7 cellular contexts compared by ENCODE assay signal in the genomic region with DNA sequence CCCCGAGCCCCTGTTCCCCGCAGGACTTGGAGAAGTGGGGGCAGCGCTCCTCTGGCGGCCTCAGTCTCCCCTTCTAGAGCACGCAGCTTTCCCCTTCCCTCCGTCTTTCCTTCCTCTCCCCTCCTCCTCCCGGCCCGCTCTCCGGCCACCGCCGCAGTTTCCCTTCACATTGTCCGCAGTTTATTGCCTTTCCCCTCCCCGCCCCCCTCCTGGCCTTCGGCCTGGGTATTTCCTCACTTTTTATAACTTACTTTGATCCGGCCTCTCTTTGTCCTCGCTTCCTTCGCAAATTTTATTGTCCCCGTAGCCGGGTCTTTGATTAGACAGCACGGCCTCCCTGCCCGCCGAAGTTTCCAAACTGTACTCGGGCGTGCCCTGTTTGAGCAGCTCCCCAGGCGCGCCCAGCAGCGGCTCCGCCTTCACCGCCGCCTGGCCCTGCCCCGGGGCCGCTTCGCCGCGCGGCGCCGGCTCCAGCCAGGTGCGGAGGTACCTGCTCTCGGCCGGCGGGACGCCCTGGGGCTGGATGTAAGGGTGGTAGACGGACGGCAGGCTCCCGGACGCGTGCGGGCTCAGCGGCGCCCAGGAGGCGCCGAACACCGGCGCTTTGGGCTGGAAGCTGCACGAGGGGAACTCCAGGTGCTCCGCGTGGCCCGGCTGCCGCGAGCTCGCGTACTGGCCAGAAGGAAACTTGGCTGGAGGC. TPM values are rescaled to one million over a fixed set of nuclear protein-coding genes. Genes with fewer than 3 reads are reported as not detected.
A peak's percentile ranks its signal among the peaks of the same experiment; 100 is the strongest.
DNase-seq lines count a peak whose midpoint lies in the region; ATAC-seq, FAIRE-seq and TF ChIP-seq lines count a peak whose summit lies in the region.
"Had no signal": no experiment of that assay in that cellular context is flagged by ENCODE, and none has a peak within 500 bp of the region (broad histone marks: within the 10 kb centered on the region; RNA-seq: fewer than 3 reads in every experiment).

No MANE protein-coding gene starts in this region.

- H3K4me1 ChIP-seq in pancreas, result peaks cover 8 to 15% (median 12%) of the 10 kb centered on the region in 3 donors

- peak; percentile 62 for DNase-seq in AG08396 (ENCODE audit: low spot score)
- peak; percentile 53 for DNase-seq in NB4 (ENCODE audit: low read depth)
- peak; percentile 28 for DNase-seq in central memory CD4-positive, alpha-beta T cell
- DNase-seq in pancreas, result peak in 1 of 6 donors; percentile 78
- DNase-seq in MV-4-11 (lab: John Stamatoyannopoulos, UW), result no peak
- no peak for DNase-seq in NCI-H1436 treated with DMSO at 0.1 percent for 48 hours (lab: John Stamatoyannopoulos, UW)

- H3K36me3 ChIP-seq in pancreas, result no peaks in the 10 kb centered on the region

- no peak overlapping the region for H3K27ac ChIP-seq in pancreas

- H3K4me3 ChIP-seq in NB4 (ENCODE audit: low read depth, low read length) (peak overlapping the region; percentile 46), pancreas (peak overlapping the region in 2 of 4 donors; percentile 26 to 33)

- no peaks in the 10 kb centered on the region for H3K9me3 ChIP-seq in pancreas

- peak; percentile 69 to 88 (median 78) for ATAC-seq in pancreas

- peak; percentile 20 for TF ChIP-seq POLR2A in NB4 (IDR thresholded peaks at IDR 0.05; ENCODE audit: extremely low read depth, insufficient read length)

- TF ChIP-seq CTCF in NB4 (IDR thresholded peaks at IDR 0.05; ENCODE audit: low read depth, low read length), result no peak
- TF ChIP-seq CTCF in pancreas (IDR thresholded peaks at IDR 0.05), result no peak

- intact Hi-C loops in pancreas (cut with DNase I), result no loop called here

- peaks cover 0 to 69% (median 26%) of the 10 kb centered on the region in 4 donors for H3K27me3 ChIP-seq in pancreas

- FAIRE-seq in pancreas (lab: Jason Lieb, UNC), result no peak

- WGBS in pancreas, 2 donors, result 1% methylated on average over 61 to 63 of the region's 63 CpGs

RNA-seq across cellular contexts. Expression of a gene that starts 0.5 kb away (rescaled TPM):
- total RNA-seq in pancreas, result under 1 TPM in 1 of 6 donors, not detected in 5; 0.25 TPM
- not detected for polyA plus RNA-seq in pancreas
- total RNA-seq: pulmonary artery endothelial cell had no signal

RNA-seq across cellular contexts. Expression of a gene that starts 10.6 kb away (rescaled TPM):
- total RNA-seq in pancreas, result under 1 TPM in 1 of 6 donors, not detected in 5; 0.09 TPM
- under 1 TPM; 0.12 to 0.15 TPM for polyA plus RNA-seq in pancreas
- total RNA-seq: pulmonary artery endothelial cell had no signal

RNA-seq across cellular contexts. Expression of a gene that starts 14.8 kb away (rescaled TPM):
- under 1 TPM in 4 of 6 donors, not detected in 2; 0.35 to 0.94 (median 0.41) TPM for total RNA-seq in pancreas
- 1 to 10 TPM; 1.1 to 1.3 TPM for polyA plus RNA-seq in pancreas

RNA-seq across cellular contexts. Expression of a gene that starts 20.9 kb away (rescaled TPM):
- total RNA-seq in pancreas, result 1 to 10 TPM in 1 of 6 donors, under 1 TPM in 5; 0.12 to 1.2 (median 0.42) TPM
- polyA plus RNA-seq in pancreas, result 1 to 10 TPM; 1.8 TPM

RNA-seq across cellular contexts. Expression of a gene that starts 32.1 kb away (rescaled TPM):
- under 1 TPM; 0.19 to 0.90 (median 0.26) TPM for total RNA-seq in pancreas
- polyA plus RNA-seq in pancreas, result 1 to 10 TPM in 1 of 2 donors, under 1 TPM in 1; 0.80 to 1.0 TPM

Comparison
In these comparisons a context has a peak if more than half of its experiments do, and no peak if none do; other contexts are left out.
1. DNase-seq: peak in AG08396 (single experiment), NB4 (single experiment) and central memory CD4-positive, alpha-beta T cell (single experiment); none in MV-4-11 (single experiment) and NCI-H1436 treated with DMSO at 0.1 percent for 48 hours (single experiment).